In genomic region chr6:154367333-154367732, GRCh38 we compare ENCODE assay signal across 2 cellular contexts.
TF ChIP-seq lines count a peak whose summit lies in the region.

No MANE protein-coding gene starts in this region.

TF ChIP-seq in HepG2, 621 proteins besides CTCF, POLR2A, EP300 and RAD21 (continued from another document):
- TF ChIP-seq, protein P1, sequence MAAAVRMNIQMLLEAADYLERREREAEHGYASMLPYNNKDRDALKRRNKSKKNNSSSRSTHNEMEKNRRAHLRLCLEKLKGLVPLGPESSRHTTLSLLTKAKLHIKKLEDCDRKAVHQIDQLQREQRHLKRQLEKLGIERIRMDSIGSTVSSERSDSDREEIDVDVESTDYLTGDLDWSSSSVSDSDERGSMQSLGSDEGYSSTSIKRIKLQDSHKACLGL (CRISPR knock-in tag; IDR thresholded peaks at IDR 0.05), result no peak
- no peak for TF ChIP-seq ZNF225 (CRISPR knock-in tag; IDR thresholded peaks at IDR 0.05)
- no peak for TF ChIP-seq SMC3 (IDR thresholded peaks at IDR 0.05; ENCODE audit: low read length)
- TF ChIP-seq JARID2 (CRISPR knock-in tag; IDR thresholded peaks at IDR 0.05; ENCODE audit: insufficient replicate concordance), result no peak
- TF ChIP-seq EZH2 (conservative IDR thresholded peaks at IDR 0.05; ENCODE audit: low read depth, low read length), result no peak
- no peak for TF ChIP-seq BCLAF1 (IDR thresholded peaks at IDR 0.05)
- no peak for TF ChIP-seq ZNF224 (CRISPR knock-in tag; IDR thresholded peaks at IDR 0.05)

TF ChIP-seq in WTC11, 78 proteins besides CTCF, POLR2A, EP300 and RAD21 (continued from another document):
- TF ChIP-seq ZNF281 (CRISPR knock-in tag; IDR thresholded peaks at IDR 0.05) (no peak), SMAD4 (CRISPR knock-in tag; IDR thresholded peaks at IDR 0.05) (no peak), GTF2I (CRISPR knock-in tag; conservative IDR thresholded peaks at IDR 0.05) (no peak), ESRRA (CRISPR knock-in tag; IDR thresholded peaks at IDR 0.05; ENCODE audit: borderline replicate concordance) (no peak), SOX15 (CRISPR knock-in tag; IDR thresholded peaks at IDR 0.05) (no peak)
